ENCODE assay signal across 1 cellular context in the genomic region with DNA sequence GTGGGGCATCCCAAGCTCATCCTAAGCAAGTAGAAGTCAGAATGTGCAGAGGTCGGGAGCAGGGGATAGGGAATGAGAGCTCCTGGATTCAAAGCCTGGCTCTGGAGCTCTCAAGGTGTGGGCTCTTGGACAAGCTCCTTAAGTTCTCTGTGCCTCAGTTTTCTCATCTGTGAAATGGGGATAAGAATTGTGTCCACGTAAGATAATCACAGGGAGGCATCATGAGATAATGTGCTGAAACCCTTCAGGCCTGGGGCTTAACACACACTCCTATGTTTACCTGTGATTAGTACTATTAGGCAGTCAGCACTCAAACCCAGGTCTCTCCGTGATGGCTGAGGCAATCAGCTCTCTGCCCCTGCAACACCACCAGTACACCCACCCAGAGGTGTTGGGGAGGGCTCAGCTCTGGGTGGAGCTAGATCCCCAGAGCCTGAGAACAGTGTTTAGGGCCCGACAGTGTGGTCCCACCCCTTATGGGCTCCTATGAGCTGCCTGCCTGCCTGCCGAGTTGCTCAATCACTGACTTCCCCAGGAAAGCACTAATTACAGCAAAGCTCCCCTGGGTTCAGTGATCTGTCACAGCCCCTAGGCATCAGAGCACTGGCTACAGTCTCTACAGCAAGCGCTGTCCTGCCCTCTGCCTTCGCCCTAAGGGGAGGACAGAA.
TF ChIP-seq lines count a peak whose summit lies in the region.

No MANE protein-coding gene starts in this region.

TF ChIP-seq in HepG2, 621 proteins besides CTCF, POLR2A, EP300 and RAD21 (continued from another document):
- TF ChIP-seq, protein P1, sequence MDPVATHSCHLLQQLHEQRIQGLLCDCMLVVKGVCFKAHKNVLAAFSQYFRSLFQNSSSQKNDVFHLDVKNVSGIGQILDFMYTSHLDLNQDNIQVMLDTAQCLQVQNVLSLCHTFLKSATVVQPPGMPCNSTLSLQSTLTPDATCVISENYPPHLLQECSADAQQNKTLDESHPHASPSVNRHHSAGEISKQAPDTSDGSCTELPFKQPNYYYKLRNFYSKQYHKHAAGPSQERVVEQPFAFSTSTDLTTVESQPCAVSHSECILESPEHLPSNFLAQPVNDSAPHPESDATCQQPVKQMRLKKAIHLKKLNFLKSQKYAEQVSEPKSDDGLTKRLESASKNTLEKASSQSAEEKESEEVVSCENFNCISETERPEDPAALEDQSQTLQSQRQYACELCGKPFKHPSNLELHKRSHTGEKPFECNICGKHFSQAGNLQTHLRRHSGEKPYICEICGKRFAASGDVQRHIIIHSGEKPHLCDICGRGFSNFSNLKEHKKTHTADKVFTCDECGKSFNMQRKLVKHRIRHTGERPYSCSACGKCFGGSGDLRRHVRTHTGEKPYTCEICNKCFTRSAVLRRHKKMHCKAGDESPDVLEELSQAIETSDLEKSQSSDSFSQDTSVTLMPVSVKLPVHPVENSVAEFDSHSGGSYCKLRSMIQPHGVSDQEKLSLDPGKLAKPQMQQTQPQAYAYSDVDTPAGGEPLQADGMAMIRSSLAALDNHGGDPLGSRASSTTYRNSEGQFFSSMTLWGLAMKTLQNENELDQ (CRISPR knock-in tag; IDR thresholded peaks at IDR 0.05; ENCODE audit: borderline replicate concordance) = no peak
- TF ChIP-seq SIN3A (IDR thresholded peaks at IDR 0.05; ENCODE audit: borderline replicate concordance, low read depth, low read length) (no peak), ZNF879 (CRISPR knock-in tag; IDR thresholded peaks at IDR 0.05) (no peak), ZNF780A (CRISPR knock-in tag; IDR thresholded peaks at IDR 0.05) (no peak), CEBPB (IDR thresholded peaks at IDR 0.05; ENCODE audit: borderline replicate concordance, low read depth, low read length) (peak; percentile 88), ZNF232 (CRISPR knock-in tag; IDR thresholded peaks at IDR 0.05; ENCODE audit: borderline replicate concordance) (no peak), SALL2 (CRISPR knock-in tag; IDR thresholded peaks at IDR 0.05) (no peak), ZNF629 (CRISPR knock-in tag; conservative IDR thresholded peaks at IDR 0.05) (peak; percentile 84), ZNF276 (CRISPR knock-in tag; IDR thresholded peaks at IDR 0.05; ENCODE audit: low read depth) (0 out of 2 replicates have a peak, but pooled peaks have one; percentile 47), ZNF570 (CRISPR knock-in tag; IDR thresholded peaks at IDR 0.05; ENCODE audit: borderline replicate concordance) (no peak), ATF4 (CRISPR knock-in tag; IDR thresholded peaks at IDR 0.05) (peak in 1 of 2 experiments; percentile 79; a peak in 2 of 4 replicates), XRCC5 (optimal IDR thresholded peaks at IDR 0.05; ENCODE audit: low read length) (peak; percentile 78), ZNF136 (CRISPR knock-in tag; IDR thresholded peaks at IDR 0.05; ENCODE audit: low read depth) (no peak), ZMYM3 (CRISPR knock-in tag; IDR thresholded peaks at IDR 0.05) (peak; percentile 52; the same call in 1 of the 2 replicates), PREB (CRISPR knock-in tag; IDR thresholded peaks at IDR 0.05) (no peak), KAT8 (CRISPR knock-in tag; IDR thresholded peaks at IDR 0.05) (no peak), CENPX (CRISPR knock-in tag; IDR thresholded peaks at IDR 0.05) (no peak), ONECUT2 (CRISPR knock-in tag; IDR thresholded peaks at IDR 0.05) (no peak), THRA (CRISPR knock-in tag; IDR thresholded peaks at IDR 0.05; ENCODE audit: borderline replicate concordance) (no peak), ZFP91 (CRISPR knock-in tag; IDR thresholded peaks at IDR 0.05; ENCODE audit: borderline replicate concordance) (0 out of 2 replicates have a peak, but pooled peaks have one; percentile 54), MED8 (CRISPR knock-in tag; IDR thresholded peaks at IDR 0.05; ENCODE audit: insufficient replicate concordance) (no peak), CEBPG (CRISPR knock-in tag; IDR thresholded peaks at IDR 0.05) (peak; percentile 68), ZNF672 (CRISPR knock-in tag; IDR thresholded peaks at IDR 0.05) (no peak), SNRNP70 (IDR thresholded peaks at IDR 0.05; ENCODE audit: low read depth, low read length) (no peak), ZBTB21 (CRISPR knock-in tag; IDR thresholded peaks at IDR 0.05) (no peak), ZNF260 (CRISPR knock-in tag; IDR thresholded peaks at IDR 0.05; ENCODE audit: borderline replicate concordance, low read depth) (no peak)
- TF ChIP-seq, protein P2, sequence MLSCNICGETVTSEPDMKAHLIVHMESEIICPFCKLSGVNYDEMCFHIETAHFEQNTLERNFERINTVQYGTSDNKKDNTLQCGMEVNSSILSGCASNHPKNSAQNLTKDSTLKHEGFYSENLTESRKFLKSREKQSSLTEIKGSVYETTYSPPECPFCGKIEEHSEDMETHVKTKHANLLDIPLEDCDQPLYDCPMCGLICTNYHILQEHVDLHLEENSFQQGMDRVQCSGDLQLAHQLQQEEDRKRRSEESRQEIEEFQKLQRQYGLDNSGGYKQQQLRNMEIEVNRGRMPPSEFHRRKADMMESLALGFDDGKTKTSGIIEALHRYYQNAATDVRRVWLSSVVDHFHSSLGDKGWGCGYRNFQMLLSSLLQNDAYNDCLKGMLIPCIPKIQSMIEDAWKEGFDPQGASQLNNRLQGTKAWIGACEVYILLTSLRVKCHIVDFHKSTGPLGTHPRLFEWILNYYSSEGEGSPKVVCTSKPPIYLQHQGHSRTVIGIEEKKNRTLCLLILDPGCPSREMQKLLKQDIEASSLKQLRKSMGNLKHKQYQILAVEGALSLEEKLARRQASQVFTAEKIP (CRISPR knock-in tag; IDR thresholded peaks at IDR 0.05; ENCODE audit: borderline replicate concordance) = no peak
- TF ChIP-seq, protein P3, sequence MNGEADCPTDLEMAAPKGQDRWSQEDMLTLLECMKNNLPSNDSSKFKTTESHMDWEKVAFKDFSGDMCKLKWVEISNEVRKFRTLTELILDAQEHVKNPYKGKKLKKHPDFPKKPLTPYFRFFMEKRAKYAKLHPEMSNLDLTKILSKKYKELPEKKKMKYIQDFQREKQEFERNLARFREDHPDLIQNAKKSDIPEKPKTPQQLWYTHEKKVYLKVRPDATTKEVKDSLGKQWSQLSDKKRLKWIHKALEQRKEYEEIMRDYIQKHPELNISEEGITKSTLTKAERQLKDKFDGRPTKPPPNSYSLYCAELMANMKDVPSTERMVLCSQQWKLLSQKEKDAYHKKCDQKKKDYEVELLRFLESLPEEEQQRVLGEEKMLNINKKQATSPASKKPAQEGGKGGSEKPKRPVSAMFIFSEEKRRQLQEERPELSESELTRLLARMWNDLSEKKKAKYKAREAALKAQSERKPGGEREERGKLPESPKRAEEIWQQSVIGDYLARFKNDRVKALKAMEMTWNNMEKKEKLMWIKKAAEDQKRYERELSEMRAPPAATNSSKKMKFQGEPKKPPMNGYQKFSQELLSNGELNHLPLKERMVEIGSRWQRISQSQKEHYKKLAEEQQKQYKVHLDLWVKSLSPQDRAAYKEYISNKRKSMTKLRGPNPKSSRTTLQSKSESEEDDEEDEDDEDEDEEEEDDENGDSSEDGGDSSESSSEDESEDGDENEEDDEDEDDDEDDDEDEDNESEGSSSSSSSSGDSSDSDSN (CRISPR knock-in tag; IDR thresholded peaks at IDR 0.05) = no peak
- TF ChIP-seq, protein P4, sequence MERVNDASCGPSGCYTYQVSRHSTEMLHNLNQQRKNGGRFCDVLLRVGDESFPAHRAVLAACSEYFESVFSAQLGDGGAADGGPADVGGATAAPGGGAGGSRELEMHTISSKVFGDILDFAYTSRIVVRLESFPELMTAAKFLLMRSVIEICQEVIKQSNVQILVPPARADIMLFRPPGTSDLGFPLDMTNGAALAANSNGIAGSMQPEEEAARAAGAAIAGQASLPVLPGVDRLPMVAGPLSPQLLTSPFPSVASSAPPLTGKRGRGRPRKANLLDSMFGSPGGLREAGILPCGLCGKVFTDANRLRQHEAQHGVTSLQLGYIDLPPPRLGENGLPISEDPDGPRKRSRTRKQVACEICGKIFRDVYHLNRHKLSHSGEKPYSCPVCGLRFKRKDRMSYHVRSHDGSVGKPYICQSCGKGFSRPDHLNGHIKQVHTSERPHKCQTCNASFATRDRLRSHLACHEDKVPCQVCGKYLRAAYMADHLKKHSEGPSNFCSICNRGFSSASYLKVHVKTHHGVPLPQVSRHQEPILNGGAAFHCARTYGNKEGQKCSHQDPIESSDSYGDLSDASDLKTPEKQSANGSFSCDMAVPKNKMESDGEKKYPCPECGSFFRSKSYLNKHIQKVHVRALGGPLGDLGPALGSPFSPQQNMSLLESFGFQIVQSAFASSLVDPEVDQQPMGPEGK (CRISPR knock-in tag; IDR thresholded peaks at IDR 0.05) = peak; percentile 54; the same call in 1 of the 2 replicates
